In the genomic region with DNA sequence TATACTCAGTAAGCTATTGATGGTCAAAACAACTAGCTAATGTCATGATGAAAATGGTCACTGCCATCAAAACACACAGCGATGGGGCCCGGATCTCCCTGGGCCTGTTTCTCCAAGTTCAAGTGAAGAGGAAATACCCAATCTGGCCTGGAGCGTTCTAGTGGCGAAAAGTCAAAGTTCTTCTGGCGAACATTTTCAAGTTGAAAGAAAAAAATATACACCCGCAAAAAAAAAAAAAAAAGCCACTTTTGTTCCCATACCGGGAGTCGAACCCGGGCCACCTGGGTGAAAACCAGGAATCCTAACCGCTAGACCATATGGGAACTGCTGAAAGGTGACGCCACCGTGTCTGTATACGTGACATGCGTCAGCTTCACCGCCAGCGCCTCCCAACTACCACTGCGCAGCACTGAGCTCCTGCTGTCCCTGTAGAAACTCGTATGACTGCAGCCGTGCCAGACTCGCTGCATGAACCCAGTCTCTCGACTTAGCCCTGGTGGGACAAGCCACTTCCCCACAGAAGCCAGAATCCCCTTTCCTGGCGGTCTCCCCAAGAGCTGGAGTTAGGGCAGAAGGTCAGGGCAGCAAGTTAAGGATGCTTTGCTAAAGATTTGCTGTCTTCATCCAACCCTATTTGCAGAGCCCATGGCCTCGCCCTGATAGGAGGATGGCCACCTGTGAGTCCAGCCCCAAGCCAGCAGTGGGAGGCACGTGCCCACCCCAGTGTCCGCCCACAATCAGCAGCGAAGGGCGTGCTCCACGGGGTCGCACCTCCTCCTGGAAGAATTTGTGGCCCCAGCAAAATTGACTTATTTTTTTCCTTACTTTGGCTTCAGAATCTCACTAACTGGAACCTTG, we compare ENCODE assay signal across 1 cellular context.
TF ChIP-seq lines count a peak whose summit lies in the region.

No MANE protein-coding gene starts in this region.

TF ChIP-seq in HEK293, 187 proteins besides CTCF, POLR2A, EP300 and RAD21 (continued from another document and continues in another):
- TF ChIP-seq GLI4 (tag by site-specific recombination; IDR thresholded peaks at IDR 0.05) (no peak), ZNF19 (tag by site-specific recombination; IDR thresholded peaks at IDR 0.05; ENCODE audit: low read depth) (no peak), ZBTB1 (tag by site-specific recombination; IDR thresholded peaks at IDR 0.05) (no peak), ZNF184 (tag by site-specific recombination; IDR thresholded peaks at IDR 0.05) (no peak), ZNF521 (tag by site-specific recombination; IDR thresholded peaks at IDR 0.05) (no peak), ZNF416 (tag by site-specific recombination; IDR thresholded peaks at IDR 0.05) (no peak), ZNF701 (tag by site-specific recombination; IDR thresholded peaks at IDR 0.05) (no peak), HOXC10 (CRISPR knock-in tag; IDR thresholded peaks at IDR 0.05) (no peak), ZFP3 (tag by site-specific recombination; IDR thresholded peaks at IDR 0.05; ENCODE audit: low read depth) (no peak), ZFP41 (tag by site-specific recombination; IDR thresholded peaks at IDR 0.05; ENCODE audit: borderline replicate concordance) (no peak), OVOL3 (tag by site-specific recombination; IDR thresholded peaks at IDR 0.05) (no peak), MEIS1 (CRISPR knock-in tag; IDR thresholded peaks at IDR 0.05; ENCODE audit: borderline replicate concordance) (no peak), ZNF558 (tag by site-specific recombination; IDR thresholded peaks at IDR 0.05) (peak; percentile 67; the same call in 1 of the 2 replicates), FEZF1 (tag by site-specific recombination; IDR thresholded peaks at IDR 0.05) (no peak), PRDM1 (tag by site-specific recombination; IDR thresholded peaks at IDR 0.05) (no peak), ZNF155 (tag by site-specific recombination; IDR thresholded peaks at IDR 0.05) (no peak), ZNF202 (tag by site-specific recombination; IDR thresholded peaks at IDR 0.05; ENCODE audit: borderline replicate concordance) (no peak), ZNF514 (tag by site-specific recombination; IDR thresholded peaks at IDR 0.05) (no peak), ZNF623 (tag by site-specific recombination; IDR thresholded peaks at IDR 0.05) (no peak), ZNF292 (tag by site-specific recombination; IDR thresholded peaks at IDR 0.05; ENCODE audit: borderline replicate concordance, low read depth) (no peak), ZNF654 (tag by site-specific recombination; IDR thresholded peaks at IDR 0.05; ENCODE audit: low read depth) (no peak), YY2 (tag by site-specific recombination; IDR thresholded peaks at IDR 0.05) (no peak), ZNF311 (tag by site-specific recombination; IDR thresholded peaks at IDR 0.05; ENCODE audit: borderline replicate concordance) (no peak), ZNF473 (tag by site-specific recombination; IDR thresholded peaks at IDR 0.05) (no peak), ZNF596 (tag by site-specific recombination; IDR thresholded peaks at IDR 0.05) (no peak), ZNF670 (tag by site-specific recombination; IDR thresholded peaks at IDR 0.05; ENCODE audit: low read depth) (no peak), ZNF610 (tag by site-specific recombination; IDR thresholded peaks at IDR 0.05; ENCODE audit: borderline replicate concordance) (no peak), SP3 (tag by site-specific recombination; IDR thresholded peaks at IDR 0.05) (peak; percentile 80), ZNF621 (tag by site-specific recombination; IDR thresholded peaks at IDR 0.05) (no peak), SP7 (tag by site-specific recombination; IDR thresholded peaks at IDR 0.05) (peak; percentile 73), ZNF560 (tag by site-specific recombination; IDR thresholded peaks at IDR 0.05; ENCODE audit: borderline replicate concordance) (no peak), TCF7L2 (IDR thresholded peaks at IDR 0.05; ENCODE audit: borderline replicate concordance, low read depth, low read length) (no peak), ZNF777 (tag by site-specific recombination; IDR thresholded peaks at IDR 0.05; ENCODE audit: borderline replicate concordance) (no peak), ZNF600 (tag by site-specific recombination; IDR thresholded peaks at IDR 0.05) (peak; percentile 88), ZNF426 (tag by site-specific recombination; IDR thresholded peaks at IDR 0.05) (no peak), ZNF121 (tag by site-specific recombination; IDR thresholded peaks at IDR 0.05) (no peak)
- TF ChIP-seq, protein P1, sequence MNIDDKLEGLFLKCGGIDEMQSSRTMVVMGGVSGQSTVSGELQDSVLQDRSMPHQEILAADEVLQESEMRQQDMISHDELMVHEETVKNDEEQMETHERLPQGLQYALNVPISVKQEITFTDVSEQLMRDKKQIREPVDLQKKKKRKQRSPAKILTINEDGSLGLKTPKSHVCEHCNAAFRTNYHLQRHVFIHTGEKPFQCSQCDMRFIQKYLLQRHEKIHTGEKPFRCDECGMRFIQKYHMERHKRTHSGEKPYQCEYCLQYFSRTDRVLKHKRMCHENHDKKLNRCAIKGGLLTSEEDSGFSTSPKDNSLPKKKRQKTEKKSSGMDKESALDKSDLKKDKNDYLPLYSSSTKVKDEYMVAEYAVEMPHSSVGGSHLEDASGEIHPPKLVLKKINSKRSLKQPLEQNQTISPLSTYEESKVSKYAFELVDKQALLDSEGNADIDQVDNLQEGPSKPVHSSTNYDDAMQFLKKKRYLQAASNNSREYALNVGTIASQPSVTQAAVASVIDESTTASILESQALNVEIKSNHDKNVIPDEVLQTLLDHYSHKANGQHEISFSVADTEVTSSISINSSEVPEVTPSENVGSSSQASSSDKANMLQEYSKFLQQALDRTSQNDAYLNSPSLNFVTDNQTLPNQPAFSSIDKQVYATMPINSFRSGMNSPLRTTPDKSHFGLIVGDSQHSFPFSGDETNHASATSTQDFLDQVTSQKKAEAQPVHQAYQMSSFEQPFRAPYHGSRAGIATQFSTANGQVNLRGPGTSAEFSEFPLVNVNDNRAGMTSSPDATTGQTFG (tag by site-specific recombination; IDR thresholded peaks at IDR 0.05; ENCODE audit: borderline replicate concordance) = no peak
- TF ChIP-seq, protein P2, sequence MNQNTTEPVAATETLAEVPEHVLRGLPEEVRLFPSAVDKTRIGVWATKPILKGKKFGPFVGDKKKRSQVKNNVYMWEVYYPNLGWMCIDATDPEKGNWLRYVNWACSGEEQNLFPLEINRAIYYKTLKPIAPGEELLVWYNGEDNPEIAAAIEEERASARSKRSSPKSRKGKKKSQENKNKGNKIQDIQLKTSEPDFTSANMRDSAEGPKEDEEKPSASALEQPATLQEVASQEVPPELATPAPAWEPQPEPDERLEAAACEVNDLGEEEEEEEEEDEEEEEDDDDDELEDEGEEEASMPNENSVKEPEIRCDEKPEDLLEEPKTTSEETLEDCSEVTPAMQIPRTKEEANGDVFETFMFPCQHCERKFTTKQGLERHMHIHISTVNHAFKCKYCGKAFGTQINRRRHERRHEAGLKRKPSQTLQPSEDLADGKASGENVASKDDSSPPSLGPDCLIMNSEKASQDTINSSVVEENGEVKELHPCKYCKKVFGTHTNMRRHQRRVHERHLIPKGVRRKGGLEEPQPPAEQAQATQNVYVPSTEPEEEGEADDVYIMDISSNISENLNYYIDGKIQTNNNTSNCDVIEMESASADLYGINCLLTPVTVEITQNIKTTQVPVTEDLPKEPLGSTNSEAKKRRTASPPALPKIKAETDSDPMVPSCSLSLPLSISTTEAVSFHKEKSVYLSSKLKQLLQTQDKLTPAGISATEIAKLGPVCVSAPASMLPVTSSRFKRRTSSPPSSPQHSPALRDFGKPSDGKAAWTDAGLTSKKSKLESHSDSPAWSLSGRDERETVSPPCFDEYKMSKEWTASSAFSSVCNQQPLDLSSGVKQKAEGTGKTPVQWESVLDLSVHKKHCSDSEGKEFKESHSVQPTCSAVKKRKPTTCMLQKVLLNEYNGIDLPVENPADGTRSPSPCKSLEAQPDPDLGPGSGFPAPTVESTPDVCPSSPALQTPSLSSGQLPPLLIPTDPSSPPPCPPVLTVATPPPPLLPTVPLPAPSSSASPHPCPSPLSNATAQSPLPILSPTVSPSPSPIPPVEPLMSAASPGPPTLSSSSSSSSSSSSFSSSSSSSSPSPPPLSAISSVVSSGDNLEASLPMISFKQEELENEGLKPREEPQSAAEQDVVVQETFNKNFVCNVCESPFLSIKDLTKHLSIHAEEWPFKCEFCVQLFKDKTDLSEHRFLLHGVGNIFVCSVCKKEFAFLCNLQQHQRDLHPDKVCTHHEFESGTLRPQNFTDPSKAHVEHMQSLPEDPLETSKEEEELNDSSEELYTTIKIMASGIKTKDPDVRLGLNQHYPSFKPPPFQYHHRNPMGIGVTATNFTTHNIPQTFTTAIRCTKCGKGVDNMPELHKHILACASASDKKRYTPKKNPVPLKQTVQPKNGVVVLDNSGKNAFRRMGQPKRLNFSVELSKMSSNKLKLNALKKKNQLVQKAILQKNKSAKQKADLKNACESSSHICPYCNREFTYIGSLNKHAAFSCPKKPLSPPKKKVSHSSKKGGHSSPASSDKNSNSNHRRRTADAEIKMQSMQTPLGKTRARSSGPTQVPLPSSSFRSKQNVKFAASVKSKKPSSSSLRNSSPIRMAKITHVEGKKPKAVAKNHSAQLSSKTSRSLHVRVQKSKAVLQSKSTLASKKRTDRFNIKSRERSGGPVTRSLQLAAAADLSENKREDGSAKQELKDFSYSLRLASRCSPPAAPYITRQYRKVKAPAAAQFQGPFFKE (tag by site-specific recombination; IDR thresholded peaks at IDR 0.05; ENCODE audit: borderline replicate concordance) = no peak
- TF ChIP-seq, protein P3, sequence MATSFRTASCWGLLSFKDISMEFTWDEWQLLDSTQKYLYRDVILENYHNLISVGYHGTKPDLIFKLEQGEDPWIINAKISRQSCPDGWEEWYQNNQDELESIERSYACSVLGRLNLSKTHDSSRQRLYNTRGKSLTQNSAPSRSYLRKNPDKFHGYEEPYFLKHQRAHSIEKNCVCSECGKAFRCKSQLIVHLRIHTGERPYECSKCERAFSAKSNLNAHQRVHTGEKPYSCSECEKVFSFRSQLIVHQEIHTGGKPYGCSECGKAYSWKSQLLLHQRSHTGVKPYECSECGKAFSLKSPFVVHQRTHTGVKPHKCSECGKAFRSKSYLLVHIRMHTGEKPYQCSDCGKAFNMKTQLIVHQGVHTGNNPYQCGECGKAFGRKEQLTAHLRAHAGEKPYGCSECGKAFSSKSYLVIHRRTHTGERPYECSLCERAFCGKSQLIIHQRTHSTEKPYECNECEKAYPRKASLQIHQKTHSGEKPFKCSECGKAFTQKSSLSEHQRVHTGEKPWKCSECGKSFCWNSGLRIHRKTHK (tag by site-specific recombination; IDR thresholded peaks at IDR 0.05) = no peak
- TF ChIP-seq, protein P4, sequence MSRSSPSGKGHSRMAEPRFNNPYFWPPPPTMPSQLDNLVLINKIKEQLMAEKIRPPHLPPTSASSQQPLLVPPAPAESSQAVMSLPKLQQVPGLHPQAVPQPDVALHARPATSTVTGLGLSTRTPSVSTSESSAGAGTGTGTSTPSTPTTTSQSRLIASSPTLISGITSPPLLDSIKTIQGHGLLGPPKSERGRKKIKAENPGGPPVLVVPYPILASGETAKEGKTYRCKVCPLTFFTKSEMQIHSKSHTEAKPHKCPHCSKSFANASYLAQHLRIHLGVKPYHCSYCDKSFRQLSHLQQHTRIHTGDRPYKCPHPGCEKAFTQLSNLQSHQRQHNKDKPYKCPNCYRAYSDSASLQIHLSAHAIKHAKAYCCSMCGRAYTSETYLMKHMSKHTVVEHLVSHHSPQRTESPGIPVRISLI (tag by site-specific recombination; IDR thresholded peaks at IDR 0.05) = peak; percentile 81
- TF ChIP-seq, protein P5, sequence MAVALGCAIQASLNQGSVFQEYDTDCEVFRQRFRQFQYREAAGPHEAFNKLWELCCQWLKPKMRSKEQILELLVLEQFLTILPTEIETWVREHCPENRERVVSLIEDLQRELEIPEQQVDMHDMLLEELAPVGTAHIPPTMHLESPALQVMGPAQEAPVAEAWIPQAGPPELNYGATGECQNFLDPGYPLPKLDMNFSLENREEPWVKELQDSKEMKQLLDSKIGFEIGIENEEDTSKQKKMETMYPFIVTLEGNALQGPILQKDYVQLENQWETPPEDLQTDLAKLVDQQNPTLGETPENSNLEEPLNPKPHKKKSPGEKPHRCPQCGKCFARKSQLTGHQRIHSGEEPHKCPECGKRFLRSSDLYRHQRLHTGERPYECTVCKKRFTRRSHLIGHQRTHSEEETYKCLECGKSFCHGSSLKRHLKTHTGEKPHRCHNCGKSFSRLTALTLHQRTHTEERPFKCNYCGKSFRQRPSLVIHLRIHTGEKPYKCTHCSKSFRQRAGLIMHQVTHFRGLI (tag by site-specific recombination; IDR thresholded peaks at IDR 0.05) = 0 out of 2 replicates have a peak, but pooled peaks have one; percentile 38
- TF ChIP-seq, protein P6, sequence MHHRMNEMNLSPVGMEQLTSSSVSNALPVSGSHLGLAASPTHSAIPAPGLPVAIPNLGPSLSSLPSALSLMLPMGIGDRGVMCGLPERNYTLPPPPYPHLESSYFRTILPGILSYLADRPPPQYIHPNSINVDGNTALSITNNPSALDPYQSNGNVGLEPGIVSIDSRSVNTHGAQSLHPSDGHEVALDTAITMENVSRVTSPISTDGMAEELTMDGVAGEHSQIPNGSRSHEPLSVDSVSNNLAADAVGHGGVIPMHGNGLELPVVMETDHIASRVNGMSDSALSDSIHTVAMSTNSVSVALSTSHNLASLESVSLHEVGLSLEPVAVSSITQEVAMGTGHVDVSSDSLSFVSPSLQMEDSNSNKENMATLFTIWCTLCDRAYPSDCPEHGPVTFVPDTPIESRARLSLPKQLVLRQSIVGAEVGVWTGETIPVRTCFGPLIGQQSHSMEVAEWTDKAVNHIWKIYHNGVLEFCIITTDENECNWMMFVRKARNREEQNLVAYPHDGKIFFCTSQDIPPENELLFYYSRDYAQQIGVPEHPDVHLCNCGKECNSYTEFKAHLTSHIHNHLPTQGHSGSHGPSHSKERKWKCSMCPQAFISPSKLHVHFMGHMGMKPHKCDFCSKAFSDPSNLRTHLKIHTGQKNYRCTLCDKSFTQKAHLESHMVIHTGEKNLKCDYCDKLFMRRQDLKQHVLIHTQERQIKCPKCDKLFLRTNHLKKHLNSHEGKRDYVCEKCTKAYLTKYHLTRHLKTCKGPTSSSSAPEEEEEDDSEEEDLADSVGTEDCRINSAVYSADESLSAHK (tag by site-specific recombination; IDR thresholded peaks at IDR 0.05) = peak; percentile 19; the same call in 1 of the 2 replicates
- TF ChIP-seq, protein P7, sequence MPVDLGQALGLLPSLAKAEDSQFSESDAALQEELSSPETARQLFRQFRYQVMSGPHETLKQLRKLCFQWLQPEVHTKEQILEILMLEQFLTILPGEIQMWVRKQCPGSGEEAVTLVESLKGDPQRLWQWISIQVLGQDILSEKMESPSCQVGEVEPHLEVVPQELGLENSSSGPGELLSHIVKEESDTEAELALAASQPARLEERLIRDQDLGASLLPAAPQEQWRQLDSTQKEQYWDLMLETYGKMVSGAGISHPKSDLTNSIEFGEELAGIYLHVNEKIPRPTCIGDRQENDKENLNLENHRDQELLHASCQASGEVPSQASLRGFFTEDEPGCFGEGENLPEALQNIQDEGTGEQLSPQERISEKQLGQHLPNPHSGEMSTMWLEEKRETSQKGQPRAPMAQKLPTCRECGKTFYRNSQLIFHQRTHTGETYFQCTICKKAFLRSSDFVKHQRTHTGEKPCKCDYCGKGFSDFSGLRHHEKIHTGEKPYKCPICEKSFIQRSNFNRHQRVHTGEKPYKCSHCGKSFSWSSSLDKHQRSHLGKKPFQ (tag by site-specific recombination; IDR thresholded peaks at IDR 0.05) = no peak
